Comparison of ENCODE assay signal across 1 cellular context in the genomic region with DNA sequence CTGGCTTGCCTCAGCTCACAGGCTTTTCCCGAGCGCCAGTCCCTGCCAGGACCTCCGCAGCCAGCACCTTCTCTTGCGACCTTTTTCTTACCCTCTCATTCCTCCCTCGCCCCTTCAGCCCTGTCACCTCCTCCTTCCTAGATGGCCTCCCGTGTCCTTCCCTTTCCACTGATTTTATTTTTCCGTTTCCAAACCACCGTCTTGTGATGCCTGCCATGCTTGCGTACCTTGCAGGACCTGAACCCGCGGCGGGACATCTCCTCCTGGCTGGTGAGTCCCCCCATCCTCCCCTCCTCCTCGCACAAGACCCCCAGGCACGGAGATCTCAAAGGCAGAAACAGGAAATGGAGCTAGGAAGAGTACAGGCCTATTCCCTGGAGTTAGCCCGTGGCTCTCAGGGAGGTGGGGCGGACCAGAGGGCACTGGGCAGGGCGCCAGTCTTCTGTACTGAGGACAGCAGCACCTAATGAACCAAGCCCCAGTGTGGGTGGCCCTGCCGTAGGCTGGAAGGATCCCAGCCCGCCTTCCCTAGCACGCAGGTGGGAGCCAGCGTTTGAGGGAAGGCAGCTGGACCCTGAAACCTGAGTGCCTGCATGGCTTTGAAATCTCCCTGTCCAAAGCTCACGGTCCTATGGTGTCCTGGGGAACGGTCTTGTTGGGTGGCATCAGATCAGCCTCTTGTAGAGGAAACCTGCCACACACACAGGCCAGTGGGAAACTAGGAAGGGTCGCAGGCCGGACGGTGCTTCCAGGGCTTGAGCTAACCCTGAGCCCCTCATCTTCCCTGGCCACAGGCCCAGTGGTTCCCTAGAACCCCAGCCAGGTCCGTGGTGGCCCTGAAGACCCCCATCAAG.
TF ChIP-seq lines count a peak whose summit lies in the region.

No MANE protein-coding gene starts in this region.

TF ChIP-seq in HepG2, 621 proteins besides CTCF, POLR2A, EP300 and RAD21 (continued from another document and continues in another):
- TF ChIP-seq, protein P1, sequence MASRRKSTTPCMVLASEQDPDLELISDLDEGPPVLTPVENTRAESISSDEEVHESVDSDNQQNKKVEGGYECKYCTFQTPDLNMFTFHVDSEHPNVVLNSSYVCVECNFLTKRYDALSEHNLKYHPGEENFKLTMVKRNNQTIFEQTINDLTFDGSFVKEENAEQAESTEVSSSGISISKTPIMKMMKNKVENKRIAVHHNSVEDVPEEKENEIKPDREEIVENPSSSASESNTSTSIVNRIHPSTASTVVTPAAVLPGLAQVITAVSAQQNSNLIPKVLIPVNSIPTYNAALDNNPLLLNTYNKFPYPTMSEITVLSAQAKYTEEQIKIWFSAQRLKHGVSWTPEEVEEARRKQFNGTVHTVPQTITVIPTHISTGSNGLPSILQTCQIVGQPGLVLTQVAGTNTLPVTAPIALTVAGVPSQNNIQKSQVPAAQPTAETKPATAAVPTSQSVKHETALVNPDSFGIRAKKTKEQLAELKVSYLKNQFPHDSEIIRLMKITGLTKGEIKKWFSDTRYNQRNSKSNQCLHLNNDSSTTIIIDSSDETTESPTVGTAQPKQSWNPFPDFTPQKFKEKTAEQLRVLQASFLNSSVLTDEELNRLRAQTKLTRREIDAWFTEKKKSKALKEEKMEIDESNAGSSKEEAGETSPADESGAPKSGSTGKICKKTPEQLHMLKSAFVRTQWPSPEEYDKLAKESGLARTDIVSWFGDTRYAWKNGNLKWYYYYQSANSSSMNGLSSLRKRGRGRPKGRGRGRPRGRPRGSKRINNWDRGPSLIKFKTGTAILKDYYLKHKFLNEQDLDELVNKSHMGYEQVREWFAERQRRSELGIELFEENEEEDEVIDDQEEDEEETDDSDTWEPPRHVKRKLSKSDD (CRISPR knock-in tag; IDR thresholded peaks at IDR 0.05; ENCODE audit: low read depth), result 0 out of 2 replicates have a peak, but pooled peaks have one; percentile 71
- TF ChIP-seq ATAD3A (CRISPR knock-in tag; IDR thresholded peaks at IDR 0.05) (no peak), ZNF142 (CRISPR knock-in tag; IDR thresholded peaks at IDR 0.05) (no peak), FOXA3 (CRISPR knock-in tag; IDR thresholded peaks at IDR 0.05) (no peak), GTF2F1 (IDR thresholded peaks at IDR 0.05; ENCODE audit: low read length) (no peak), KDM5B (CRISPR knock-in tag; IDR thresholded peaks at IDR 0.05; ENCODE audit: borderline replicate concordance) (no peak; the same call in 1 of the 2 replicates), ZNF280B (CRISPR knock-in tag; IDR thresholded peaks at IDR 0.05; ENCODE audit: borderline replicate concordance) (peak; percentile 70), HCFC1 (IDR thresholded peaks at IDR 0.05; ENCODE audit: low read depth, low read length) (no peak), ZNF784 (CRISPR knock-in tag; IDR thresholded peaks at IDR 0.05; ENCODE audit: borderline replicate concordance) (0 out of 2 replicates have a peak, but pooled peaks have one; percentile 69), ZC3H13 (CRISPR knock-in tag; IDR thresholded peaks at IDR 0.05) (0 out of 2 replicates have a peak, but pooled peaks have one; percentile 44), RBM22 (optimal IDR thresholded peaks at IDR 0.05; ENCODE audit: low read length) (peak; percentile 85), ZNF510 (CRISPR knock-in tag; IDR thresholded peaks at IDR 0.05; ENCODE audit: low read depth) (no peak), MIXL1 (CRISPR knock-in tag; IDR thresholded peaks at IDR 0.05) (peak; percentile 53; the same call in 1 of the 2 replicates), KLF11 (CRISPR knock-in tag; IDR thresholded peaks at IDR 0.05) (peak; percentile 80), MXI1 (IDR thresholded peaks at IDR 0.05; ENCODE audit: borderline replicate concordance, low read depth, low read length) (peak; percentile 67; the same call in 2 of the 3 replicates), STAG1 (CRISPR knock-in tag; IDR thresholded peaks at IDR 0.05) (no peak; the same call in 1 of the 2 replicates), MEIS2 (CRISPR knock-in tag; IDR thresholded peaks at IDR 0.05) (0 out of 2 replicates have a peak, but pooled peaks have one; percentile 39), NCOA1 (CRISPR knock-in tag; IDR thresholded peaks at IDR 0.05) (no peak), ZNF235 (CRISPR knock-in tag; IDR thresholded peaks at IDR 0.05; ENCODE audit: borderline replicate concordance) (no peak), GABPB1 (CRISPR knock-in tag; IDR thresholded peaks at IDR 0.05) (peak; percentile 64), ZNF264 (CRISPR knock-in tag; IDR thresholded peaks at IDR 0.05) (no peak), KDM3A (CRISPR knock-in tag; IDR thresholded peaks at IDR 0.05; ENCODE audit: low read depth) (peak; percentile 48; the same call in 1 of the 2 replicates)
- TF ChIP-seq, protein P2, sequence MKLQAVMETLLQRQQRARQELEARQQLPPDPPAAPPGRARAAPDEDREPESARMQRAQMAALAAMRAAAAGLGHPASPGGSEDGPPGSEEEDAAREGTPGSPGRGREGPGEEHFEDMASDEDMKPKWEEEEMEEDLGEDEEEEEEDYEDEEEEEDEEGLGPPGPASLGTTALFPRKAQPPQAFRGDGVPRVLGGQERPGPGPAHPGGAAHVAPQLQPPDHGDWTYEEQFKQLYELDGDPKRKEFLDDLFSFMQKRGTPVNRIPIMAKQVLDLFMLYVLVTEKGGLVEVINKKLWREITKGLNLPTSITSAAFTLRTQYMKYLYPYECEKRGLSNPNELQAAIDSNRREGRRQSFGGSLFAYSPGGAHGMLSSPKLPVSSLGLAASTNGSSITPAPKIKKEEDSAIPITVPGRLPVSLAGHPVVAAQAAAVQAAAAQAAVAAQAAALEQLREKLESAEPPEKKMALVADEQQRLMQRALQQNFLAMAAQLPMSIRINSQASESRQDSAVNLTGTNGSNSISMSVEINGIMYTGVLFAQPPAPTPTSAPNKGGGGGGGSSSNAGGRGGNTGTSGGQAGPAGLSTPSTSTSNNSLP (IDR thresholded peaks at IDR 0.05; ENCODE audit: low read depth, low read length), result no peak
- TF ChIP-seq, protein P3, sequence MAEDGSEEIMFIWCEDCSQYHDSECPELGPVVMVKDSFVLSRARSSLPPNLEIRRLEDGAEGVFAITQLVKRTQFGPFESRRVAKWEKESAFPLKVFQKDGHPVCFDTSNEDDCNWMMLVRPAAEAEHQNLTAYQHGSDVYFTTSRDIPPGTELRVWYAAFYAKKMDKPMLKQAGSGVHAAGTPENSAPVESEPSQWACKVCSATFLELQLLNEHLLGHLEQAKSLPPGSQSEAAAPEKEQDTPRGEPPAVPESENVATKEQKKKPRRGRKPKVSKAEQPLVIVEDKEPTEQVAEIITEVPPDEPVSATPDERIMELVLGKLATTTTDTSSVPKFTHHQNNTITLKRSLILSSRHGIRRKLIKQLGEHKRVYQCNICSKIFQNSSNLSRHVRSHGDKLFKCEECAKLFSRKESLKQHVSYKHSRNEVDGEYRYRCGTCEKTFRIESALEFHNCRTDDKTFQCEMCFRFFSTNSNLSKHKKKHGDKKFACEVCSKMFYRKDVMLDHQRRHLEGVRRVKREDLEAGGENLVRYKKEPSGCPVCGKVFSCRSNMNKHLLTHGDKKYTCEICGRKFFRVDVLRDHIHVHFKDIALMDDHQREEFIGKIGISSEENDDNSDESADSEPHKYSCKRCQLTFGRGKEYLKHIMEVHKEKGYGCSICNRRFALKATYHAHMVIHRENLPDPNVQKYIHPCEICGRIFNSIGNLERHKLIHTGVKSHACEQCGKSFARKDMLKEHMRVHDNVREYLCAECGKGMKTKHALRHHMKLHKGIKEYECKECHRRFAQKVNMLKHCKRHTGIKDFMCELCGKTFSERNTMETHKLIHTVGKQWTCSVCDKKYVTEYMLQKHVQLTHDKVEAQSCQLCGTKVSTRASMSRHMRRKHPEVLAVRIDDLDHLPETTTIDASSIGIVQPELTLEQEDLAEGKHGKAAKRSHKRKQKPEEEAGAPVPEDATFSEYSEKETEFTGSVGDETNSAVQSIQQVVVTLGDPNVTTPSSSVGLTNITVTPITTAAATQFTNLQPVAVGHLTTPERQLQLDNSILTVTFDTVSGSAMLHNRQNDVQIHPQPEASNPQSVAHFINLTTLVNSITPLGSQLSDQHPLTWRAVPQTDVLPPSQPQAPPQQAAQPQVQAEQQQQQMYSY (CRISPR knock-in tag; IDR thresholded peaks at IDR 0.05), result no peak
- TF ChIP-seq, protein P4, sequence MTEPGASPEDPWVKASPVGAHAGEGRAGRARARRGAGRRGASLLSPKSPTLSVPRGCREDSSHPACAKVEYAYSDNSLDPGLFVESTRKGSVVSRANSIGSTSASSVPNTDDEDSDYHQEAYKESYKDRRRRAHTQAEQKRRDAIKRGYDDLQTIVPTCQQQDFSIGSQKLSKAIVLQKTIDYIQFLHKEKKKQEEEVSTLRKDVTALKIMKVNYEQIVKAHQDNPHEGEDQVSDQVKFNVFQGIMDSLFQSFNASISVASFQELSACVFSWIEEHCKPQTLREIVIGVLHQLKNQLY (CRISPR knock-in tag; IDR thresholded peaks at IDR 0.05), result no peak
- TF ChIP-seq, protein P5, sequence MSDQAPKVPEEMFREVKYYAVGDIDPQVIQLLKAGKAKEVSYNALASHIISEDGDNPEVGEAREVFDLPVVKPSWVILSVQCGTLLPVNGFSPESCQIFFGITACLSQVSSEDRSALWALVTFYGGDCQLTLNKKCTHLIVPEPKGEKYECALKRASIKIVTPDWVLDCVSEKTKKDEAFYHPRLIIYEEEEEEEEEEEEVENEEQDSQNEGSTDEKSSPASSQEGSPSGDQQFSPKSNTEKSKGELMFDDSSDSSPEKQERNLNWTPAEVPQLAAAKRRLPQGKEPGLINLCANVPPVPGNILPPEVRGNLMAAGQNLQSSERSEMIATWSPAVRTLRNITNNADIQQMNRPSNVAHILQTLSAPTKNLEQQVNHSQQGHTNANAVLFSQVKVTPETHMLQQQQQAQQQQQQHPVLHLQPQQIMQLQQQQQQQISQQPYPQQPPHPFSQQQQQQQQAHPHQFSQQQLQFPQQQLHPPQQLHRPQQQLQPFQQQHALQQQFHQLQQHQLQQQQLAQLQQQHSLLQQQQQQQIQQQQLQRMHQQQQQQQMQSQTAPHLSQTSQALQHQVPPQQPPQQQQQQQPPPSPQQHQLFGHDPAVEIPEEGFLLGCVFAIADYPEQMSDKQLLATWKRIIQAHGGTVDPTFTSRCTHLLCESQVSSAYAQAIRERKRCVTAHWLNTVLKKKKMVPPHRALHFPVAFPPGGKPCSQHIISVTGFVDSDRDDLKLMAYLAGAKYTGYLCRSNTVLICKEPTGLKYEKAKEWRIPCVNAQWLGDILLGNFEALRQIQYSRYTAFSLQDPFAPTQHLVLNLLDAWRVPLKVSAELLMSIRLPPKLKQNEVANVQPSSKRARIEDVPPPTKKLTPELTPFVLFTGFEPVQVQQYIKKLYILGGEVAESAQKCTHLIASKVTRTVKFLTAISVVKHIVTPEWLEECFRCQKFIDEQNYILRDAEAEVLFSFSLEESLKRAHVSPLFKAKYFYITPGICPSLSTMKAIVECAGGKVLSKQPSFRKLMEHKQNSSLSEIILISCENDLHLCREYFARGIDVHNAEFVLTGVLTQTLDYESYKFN (CRISPR knock-in tag; conservative IDR thresholded peaks at IDR 0.05), result peak; percentile 68
- TF ChIP-seq, protein P6, sequence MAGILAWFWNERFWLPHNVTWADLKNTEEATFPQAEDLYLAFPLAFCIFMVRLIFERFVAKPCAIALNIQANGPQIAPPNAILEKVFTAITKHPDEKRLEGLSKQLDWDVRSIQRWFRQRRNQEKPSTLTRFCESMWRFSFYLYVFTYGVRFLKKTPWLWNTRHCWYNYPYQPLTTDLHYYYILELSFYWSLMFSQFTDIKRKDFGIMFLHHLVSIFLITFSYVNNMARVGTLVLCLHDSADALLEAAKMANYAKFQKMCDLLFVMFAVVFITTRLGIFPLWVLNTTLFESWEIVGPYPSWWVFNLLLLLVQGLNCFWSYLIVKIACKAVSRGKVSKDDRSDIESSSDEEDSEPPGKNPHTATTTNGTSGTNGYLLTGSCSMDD (CRISPR knock-in tag; IDR thresholded peaks at IDR 0.05), result no peak
